In genomic region chr1:171995573-171995972, GRCh38 we compare ENCODE assay signal across 6 cellular contexts.
"Had no signal": no experiment of that assay in that cellular context is flagged by ENCODE, and none has a peak within 500 bp of the region (broad histone marks: within the 10 kb centered on the region; RNA-seq: fewer than 3 reads in every experiment).

No MANE protein-coding gene starts in this region.

- H3K4me3 ChIP-seq: GM23338, K562 had no signal

- H2AFZ ChIP-seq: GM23338 had no signal

- DNase-seq: H9, HCEC 1CT, IMR-90, KG1 had no signal

- H3K4me2 ChIP-seq: GM23338 had no signal

- ATAC-seq: GM23338, K562 had no signal
